In the genomic region with DNA sequence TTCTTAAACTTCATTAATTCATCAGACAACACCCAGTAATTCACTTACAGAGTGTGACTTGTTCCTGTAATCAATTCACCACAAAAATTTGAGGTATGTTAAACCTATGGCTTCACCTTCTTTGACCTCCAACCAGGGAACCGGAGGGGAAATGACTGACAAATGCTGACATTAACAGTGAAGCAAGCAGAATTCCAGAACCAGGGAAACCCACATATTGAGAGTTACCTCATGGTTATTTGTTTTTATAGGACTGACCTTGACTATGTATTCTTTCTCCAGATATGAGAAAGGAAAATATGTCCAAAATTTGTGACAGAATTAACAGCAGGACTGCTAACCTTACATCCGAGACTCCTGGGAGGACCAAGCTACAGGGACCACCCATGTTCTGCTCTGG, we compare ENCODE assay signal across 12 cellular contexts. TPM values are rescaled to one million over a fixed set of nuclear protein-coding genes. Genes with fewer than 3 reads are reported as not detected.
DNase-seq lines count a peak whose midpoint lies in the region; ATAC-seq, FAIRE-seq and TF ChIP-seq lines count a peak whose summit lies in the region.
"Had no signal": no experiment of that assay in that cellular context is flagged by ENCODE, and none has a peak within 500 bp of the region (broad histone marks: within the 10 kb centered on the region; RNA-seq: fewer than 3 reads in every experiment).

No MANE protein-coding gene starts in this region.

- H3K9me3 Mint-ChIP-seq in CD14-positive monocyte = peaks cover 0 to 13% (median 6%) of the 10 kb centered on the region in 7 donors

- ATAC-seq in pancreas = no peak
- ATAC-seq in GM19397 (IDR thresholded peaks at IDR 0.05; ENCODE audit: unreplicated experiment) = no peak

- peaks cover 26% of the 10 kb centered on the region for H3K4me1 ChIP-seq in mesodermal cell (ENCODE audit: control insufficient read depth, insufficient read depth, low read length, poor library complexity, severe bottlenecking)
- no peaks in the 10 kb centered on the region for H3K4me1 ChIP-seq in pancreas

- H3K27me3 ChIP-seq in pancreas = no peaks in the 10 kb centered on the region

- WGBS in mesodermal cell (ENCODE audit: insufficient coverage in 2 of 2), 2 experiments = 86% methylated on average over 1 of the region's 2 CpGs; no CpG with 5 or more reads in 1 of the 2 experiments
- WGBS in pancreas, 2 donors = 46 to 55% methylated on average over 2 of the region's 2 CpGs

- peaks cover 15% of the 10 kb centered on the region for H3K4me1 Mint-ChIP-seq in CD14-positive monocyte

- DNase-seq in AG08396 (ENCODE audit: low spot score) = peak; percentile 25
- peak; percentile 10 for DNase-seq in LHCN-M2 (ENCODE audit: low read depth)
- DNase-seq in choroid plexus epithelial cell (ENCODE audit: low read depth) = peak; percentile 54
- DNase-seq in pancreas = no peak
- DNase-seq in NCI-H446 treated with DMSO at 0.1 percent for 48 hours (lab: John Stamatoyannopoulos, UW) = no peak
- DNase-seq in CD14-positive monocyte (ENCODE audit: low spot score) = no peak
- DNase-seq: MV-4-11, RPMI8226 had no signal

- intact Hi-C loops in pancreas (cut with DNase I) = no loop called here
- intact Hi-C loops in CD14-positive monocyte (cut with micrococcal nuclease) = no loop called here

- H3K4me3 ChIP-seq in choroid plexus epithelial cell (ENCODE audit: low read depth, low read length) (no peak overlapping the region), mesodermal cell (ENCODE audit: extremely low read depth, insufficient read depth, low read length, poor library complexity, severe bottlenecking) (peak overlapping the region; percentile 14), pancreas (no peak overlapping the region)
- H3K4me3 ChIP-seq: thoracic aorta had no signal

- H3K27ac ChIP-seq in mesodermal cell (ENCODE audit: low read depth, low read length, severe bottlenecking) (peak overlapping the region; percentile 23), pancreas (no peak overlapping the region)
- H3K27ac ChIP-seq: thoracic aorta had no signal

- no peak for FAIRE-seq in pancreas (lab: Jason Lieb, UNC)

- H3K36me3 Mint-ChIP-seq in CD14-positive monocyte = peaks cover 0 to 3% of the 10 kb centered on the region in 2 donors
- H3K36me3 Mint-ChIP-seq: activated naive CD8-positive, alpha-beta T cell had no signal

- H3K36me3 ChIP-seq in mesodermal cell (ENCODE audit: control insufficient read depth, insufficient read depth, low read length) (no peaks in the 10 kb centered on the region), pancreas (no peaks in the 10 kb centered on the region)
- H3K36me3 ChIP-seq: thoracic aorta had no signal

- H3K27ac Mint-ChIP-seq in CD14-positive monocyte = no peak overlapping the region
- H3K27ac Mint-ChIP-seq: activated naive CD8-positive, alpha-beta T cell had no signal

- H3K27me3 Mint-ChIP-seq in CD14-positive monocyte (ENCODE audit: low read depth in 3 of 3) = peaks cover 35 to 50% (median 36%) of the 10 kb centered on the region in 3 donors

- H3K4me3 Mint-ChIP-seq in CD14-positive monocyte = peak overlapping the region in 1 of 2 donors; percentile 41
- H3K4me3 Mint-ChIP-seq: activated naive CD8-positive, alpha-beta T cell had no signal

- H3K9me3 ChIP-seq in mesodermal cell (ENCODE audit: control insufficient read depth, low read length) (no peaks in the 10 kb centered on the region), pancreas (no peaks in the 10 kb centered on the region)
- H3K9me3 ChIP-seq: thoracic aorta had no signal

- TF ChIP-seq CTCF in choroid plexus epithelial cell (conservative IDR thresholded peaks at IDR 0.05; ENCODE audit: low read depth, low read length) (no peak), pancreas (IDR thresholded peaks at IDR 0.05) (no peak), CD14-positive monocyte (IDR thresholded peaks at IDR 0.05) (no peak)

RNA-seq across cellular contexts. Expression of a gene that starts 2.7 kb away (rescaled TPM):
- total RNA-seq in LHCN-M2 (2014; rRNA removed) = 7.8 and 7.9 TPM in 2 replicates
- 7.9 TPM for polyA plus RNA-seq in LHCN-M2 (2012)
- 55.0 TPM for polyA plus RNA-seq in mesodermal cell (2013, experiment 1 of 2)
- polyA plus RNA-seq in mesodermal cell (2013, experiment 2 of 2) = 45.4 TPM
- total RNA-seq in pancreas = 1 to 10 TPM; 1.2 to 5.7 (median 4.4) TPM
- 1 to 10 TPM; 1.5 to 5.0 TPM for polyA plus RNA-seq in pancreas
- polyA plus RNA-seq in CD14-positive monocyte = under 1 TPM; 0.27 to 0.31 TPM

Comparison
In these comparisons a context has a peak if more than half of its experiments do, and no peak if none do; other contexts are left out.
1. DNase-seq: peak in AG08396 (single experiment), LHCN-M2 (single experiment) and choroid plexus epithelial cell (single experiment); none in pancreas (0 of 6), NCI-H446 treated with DMSO at 0.1 percent for 48 hours (single experiment) and CD14-positive monocyte (single experiment).